ENCODE assay signal across 13 cellular contexts in the genomic region with DNA sequence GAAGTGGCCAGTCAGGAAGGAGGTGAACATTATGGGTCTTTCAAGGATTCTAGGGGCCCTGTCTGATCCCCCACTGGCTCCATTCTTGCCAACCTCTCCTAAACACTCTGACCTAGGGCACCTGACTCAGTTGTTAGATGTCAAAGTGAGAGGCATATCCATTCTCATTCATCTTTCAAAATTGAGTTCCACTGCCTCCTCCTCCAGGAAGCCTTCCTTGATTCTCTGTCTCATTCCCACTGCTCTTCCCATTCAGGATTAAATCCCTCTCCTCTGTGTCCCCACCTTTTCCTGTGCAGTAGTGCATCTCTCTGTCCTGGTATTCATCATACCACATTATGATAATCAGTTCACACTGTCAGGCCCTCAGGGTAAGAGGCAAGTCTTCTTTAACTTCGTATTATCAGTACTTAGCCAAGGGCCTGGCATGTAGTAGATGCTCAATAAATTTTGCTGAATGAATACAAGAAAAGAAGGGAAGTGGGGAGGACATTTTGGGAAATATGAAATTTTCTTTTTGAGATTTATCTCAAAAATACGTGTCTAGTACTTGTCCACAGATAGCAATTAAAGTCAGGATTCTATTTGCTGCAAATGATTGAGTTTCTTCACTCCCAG.
"Had no signal": no experiment of that assay in that cellular context is flagged by ENCODE, and none has a peak within 500 bp of the region (broad histone marks: within the 10 kb centered on the region; RNA-seq: fewer than 3 reads in every experiment).

No MANE protein-coding gene starts in this region.

- H3K36me3 ChIP-seq: adrenal gland, colonic mucosa, left lung had no signal

- H3K4me3 Mint-ChIP-seq: type B pancreatic cell had no signal

- H3K9me3 Mint-ChIP-seq: type B pancreatic cell had no signal

- ATAC-seq: foreskin keratinocyte, left lung had no signal

- H3K27ac ChIP-seq: adrenal gland, colonic mucosa, foreskin keratinocyte had no signal

- H3K4me1 ChIP-seq: adrenal gland, colonic mucosa, foreskin keratinocyte had no signal

- H3K27me3 Mint-ChIP-seq: type B pancreatic cell had no signal

- H3K9me3 ChIP-seq: adrenal gland, colonic mucosa, left lung had no signal

- H3K36me3 Mint-ChIP-seq: type B pancreatic cell had no signal

- H3K27me3 ChIP-seq: adrenal gland, colonic mucosa, foreskin keratinocyte, left lung had no signal

- H3K4me3 ChIP-seq: adrenal gland, colonic mucosa, left lung, skin epidermis had no signal

- DNase-seq: activated CD4-positive, alpha-beta T cell treated with anti-CD3 and anti-CD28 coated beads for 1 hour; activated naive CD4-positive, alpha-beta T cell; adrenal gland; caudate nucleus; colonic mucosa; foreskin keratinocyte; head of caudate nucleus; left lung; mesenchymal stem cell; Right ventricle myocardium superior; T-helper 9 cell had no signal
